Comparison of ENCODE assay signal across 8 cellular contexts in the genomic region with DNA sequence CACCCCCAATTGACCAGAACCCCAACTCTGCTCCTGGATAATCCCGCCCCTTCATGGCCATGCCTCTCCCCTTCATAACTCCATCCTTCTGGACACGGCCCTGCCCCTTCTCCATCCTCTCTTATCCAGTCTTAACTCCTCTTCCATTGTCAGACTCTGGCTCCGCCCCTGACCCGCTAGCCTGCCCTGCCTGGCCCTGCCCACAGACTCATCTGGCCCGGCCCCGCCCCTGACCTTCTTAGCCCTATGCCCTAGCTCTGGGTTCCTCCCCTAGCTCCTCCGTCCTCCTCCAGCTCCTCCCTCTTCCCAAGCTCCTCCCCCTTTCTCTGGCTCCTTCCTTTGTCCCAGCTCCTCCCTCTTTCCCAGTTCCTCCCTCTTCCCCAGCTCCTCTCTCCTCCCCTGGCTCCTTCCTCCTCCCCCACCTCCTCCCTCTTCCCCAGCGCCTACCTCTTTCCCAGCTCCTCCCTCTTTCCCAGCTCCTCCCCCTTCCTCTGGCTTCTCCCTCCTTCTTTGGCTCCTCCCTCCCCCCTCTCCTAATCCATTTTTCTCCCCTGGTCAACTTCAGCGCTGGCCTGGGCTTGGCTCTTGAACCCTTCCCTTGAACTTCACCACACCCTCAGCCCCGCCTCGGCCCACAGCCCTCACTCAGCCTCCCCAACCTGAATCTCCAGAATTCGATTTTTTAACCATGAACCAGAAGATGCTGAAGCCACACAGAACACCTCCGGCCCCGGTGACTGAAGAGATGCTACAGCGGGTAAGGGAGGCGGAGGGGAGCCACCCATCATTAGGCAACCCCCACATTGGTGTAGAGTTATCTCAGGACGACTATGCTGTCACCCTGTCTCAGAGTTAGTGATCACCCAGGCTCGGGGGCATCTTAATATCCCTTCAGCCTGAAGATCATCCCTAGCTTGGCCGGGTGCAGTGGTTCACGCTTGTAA. TPM values are rescaled to one million over a fixed set of nuclear protein-coding genes. Genes with fewer than 3 reads are reported as not detected.
A peak's percentile ranks its signal among the peaks of the same experiment; 100 is the strongest.
DNase-seq lines count a peak whose midpoint lies in the region; ATAC-seq and TF ChIP-seq lines count a peak whose summit lies in the region.

No MANE protein-coding gene starts in this region.

- H3K27me3 Mint-ChIP-seq in CD4-positive, CD25-positive, alpha-beta regulatory T cell = peaks cover 50% of the 10 kb centered on the region
- H3K27me3 Mint-ChIP-seq in activated naive CD8-positive, alpha-beta T cell treated with anti-CD3 and anti-CD28 coated beads, Interleukin-2, amount 50 U/mL, for 24 hours = peaks cover 37% of the 10 kb centered on the region

- H3K36me3 Mint-ChIP-seq in CD4-positive, CD25-positive, alpha-beta regulatory T cell = no peaks in the 10 kb centered on the region
- H3K36me3 Mint-ChIP-seq in activated naive CD8-positive, alpha-beta T cell treated with anti-CD3 and anti-CD28 coated beads, Interleukin-2, amount 50 U/mL, for 24 hours (ENCODE audit: low read depth) = no peaks in the 10 kb centered on the region

- H3K4me1 Mint-ChIP-seq in CD4-positive, CD25-positive, alpha-beta regulatory T cell = peaks cover 0 to 16% (median 4%) of the 10 kb centered on the region in 4 donors
- H3K4me1 Mint-ChIP-seq in activated naive CD8-positive, alpha-beta T cell treated with anti-CD3 and anti-CD28 coated beads, Interleukin-2, amount 50 U/mL, for 24 hours = peaks cover 10% of the 10 kb centered on the region

- no peak overlapping the region for H3K27ac ChIP-seq in CD4-positive, CD25-positive, alpha-beta regulatory T cell (ENCODE audit: insufficient read depth, low read length, poor library complexity, severe bottlenecking)
- H3K27ac ChIP-seq in right atrium auricular region = no peak overlapping the region
- H3K27ac ChIP-seq in sigmoid colon = no peak overlapping the region

- no peak overlapping the region for H3K27ac Mint-ChIP-seq in CD4-positive, CD25-positive, alpha-beta regulatory T cell
- H3K27ac Mint-ChIP-seq in activated naive CD8-positive, alpha-beta T cell treated with anti-CD3 and anti-CD28 coated beads, Interleukin-2, amount 50 U/mL, for 24 hours = no peak overlapping the region

- TF ChIP-seq POLR2A in sigmoid colon (IDR thresholded peaks at IDR 0.05) = no peak

- DNase-seq in CD4-positive, CD25-positive, alpha-beta regulatory T cell = peak in 2 of 3 donors; percentile 23 to 38
- DNase-seq in HT1080 (ENCODE audit: low read depth) (peak; percentile 77), OCI-M1 (lab: John Stamatoyannopoulos, UW) (peak; percentile 90), right atrium auricular region (ENCODE audit: low spot score) (peak; percentile 75), sigmoid colon (peak; percentile 82)
- DNase-seq in activated naive CD8-positive, alpha-beta T cell treated with anti-CD3 and anti-CD28 coated beads, Interleukin-2, amount 50 U/mL, for 24 hours = peak; percentile 63

- TF ChIP-seq CTCF in right atrium auricular region (IDR thresholded peaks at IDR 0.05) = no peak
- no peak for TF ChIP-seq CTCF in sigmoid colon (IDR thresholded peaks at IDR 0.05)

- TF ChIP-seq EP300 in sigmoid colon (IDR thresholded peaks at IDR 0.05) = no peak

- no peaks in the 10 kb centered on the region for H3K9me3 ChIP-seq in CD4-positive, CD25-positive, alpha-beta regulatory T cell (ENCODE audit: control insufficient read depth in 2 of 2, low read length in 2 of 2)
- H3K9me3 ChIP-seq in right atrium auricular region = no peaks in the 10 kb centered on the region
- H3K9me3 ChIP-seq in sigmoid colon = peaks cover 0 to 2% (median 0%) of the 10 kb centered on the region in 4 donors

- H3K27me3 ChIP-seq in CD4-positive, CD25-positive, alpha-beta regulatory T cell (ENCODE audit: control insufficient read depth, insufficient read depth, low read length) = peaks cover 5% of the 10 kb centered on the region
- H3K27me3 ChIP-seq in right atrium auricular region = no peaks in the 10 kb centered on the region
- H3K27me3 ChIP-seq in sigmoid colon = peaks cover 2 to 44% (median 23%) of the 10 kb centered on the region in 3 donors

- peak; percentile 35 to 63 for ATAC-seq in CD4-positive, CD25-positive, alpha-beta regulatory T cell (ENCODE audit: low read depth in 2 of 2)
- peak; percentile 78 for ATAC-seq in activated naive CD8-positive, alpha-beta T cell treated with anti-CD3 and anti-CD28 coated beads, Interleukin-2, amount 50 U/mL, for 24 hours
- no peak for ATAC-seq in HG03378 (IDR thresholded peaks at IDR 0.05; ENCODE audit: unreplicated experiment)
- no peak for ATAC-seq in HG03342 (IDR thresholded peaks at IDR 0.05; ENCODE audit: unreplicated experiment)

- H3K4me3 Mint-ChIP-seq in CD4-positive, CD25-positive, alpha-beta regulatory T cell = no peak overlapping the region
- H3K4me3 Mint-ChIP-seq in activated naive CD8-positive, alpha-beta T cell treated with anti-CD3 and anti-CD28 coated beads, Interleukin-2, amount 50 U/mL, for 24 hours = no peak overlapping the region

- no peaks in the 10 kb centered on the region for H3K36me3 ChIP-seq in CD4-positive, CD25-positive, alpha-beta regulatory T cell (ENCODE audit: control insufficient read depth, insufficient read depth, low read length)
- H3K36me3 ChIP-seq in right atrium auricular region (no peaks in the 10 kb centered on the region), sigmoid colon (no peaks in the 10 kb centered on the region)

- WGBS in sigmoid colon, 2 donors = 31 to 47% methylated on average over 20 of the region's 20 CpGs

- peaks cover 9% of the 10 kb centered on the region for H3K4me1 ChIP-seq in CD4-positive, CD25-positive, alpha-beta regulatory T cell (ENCODE audit: control insufficient read depth, insufficient read depth, low read length, poor library complexity, severe bottlenecking)
- peaks cover 0 to 12% of the 10 kb centered on the region in 2 donors for H3K4me1 ChIP-seq in right atrium auricular region
- H3K4me1 ChIP-seq in sigmoid colon = peaks cover 0 to 20% (median 14%) of the 10 kb centered on the region in 4 donors

- H3K9me3 Mint-ChIP-seq in CD4-positive, CD25-positive, alpha-beta regulatory T cell = peaks cover 0 to 4% (median 0%) of the 10 kb centered on the region in 7 donors
- H3K9me3 Mint-ChIP-seq in activated naive CD8-positive, alpha-beta T cell treated with anti-CD3 and anti-CD28 coated beads, Interleukin-2, amount 50 U/mL, for 24 hours = no peaks in the 10 kb centered on the region

- intact Hi-C loops in sigmoid colon (cut with DNase I) = no loop called here

- no peak overlapping the region for H3K4me3 ChIP-seq in CD4-positive, CD25-positive, alpha-beta regulatory T cell (ENCODE audit: low read depth, low read length)
- H3K4me3 ChIP-seq in right atrium auricular region (peak overlapping the region in 1 of 2 donors; percentile 24), sigmoid colon (no peak overlapping the region)

RNA-seq across cellular contexts. Expression of gene ZNF358, which starts 9.2 kb away (rescaled TPM):
- 0.30 TPM for total RNA-seq in CD4-positive, CD25-positive, alpha-beta regulatory T cell
- under 1 TPM in 3 of 4 donors, not detected in 1; 0.11 to 0.24 (median 0.21) TPM for polyA plus RNA-seq in CD4-positive, CD25-positive, alpha-beta regulatory T cell
- total RNA-seq in HT1080 (2014; rRNA removed; shearing (Covaris generic)) = 25.2 and 29.8 TPM in 2 replicates
- polyA plus RNA-seq in HT1080 (2015; cell fraction: cytosol; rRNA removed) = 37.0 and 40.0 TPM in 2 replicates
- 13.1 and 16.0 TPM in 2 replicates for polyA plus RNA-seq in HT1080 (2015; cell fraction: nucleus; rRNA removed)
- total RNA-seq in right atrium auricular region (100 to 1,000 TPM; 109 to 119 TPM), sigmoid colon (100 to 1,000 TPM in 1 of 4 donors, 10 to 100 TPM in 3; 64.5 to 120 (median 69.6) TPM)
- polyA plus RNA-seq in sigmoid colon = 10 to 100 TPM; 29.3 to 52.9 (median 31.9) TPM

RNA-seq across cellular contexts. Expression of gene MCOLN1, which starts 15.8 kb away (rescaled TPM):
- 12.3 TPM for total RNA-seq in CD4-positive, CD25-positive, alpha-beta regulatory T cell
- 10 to 100 TPM in 2 of 4 donors, 1 to 10 TPM in 2; 8.6 to 15.2 (median 10.3) TPM for polyA plus RNA-seq in CD4-positive, CD25-positive, alpha-beta regulatory T cell
- 5.1 and 5.2 TPM in 2 replicates for total RNA-seq in HT1080 (2014; rRNA removed; shearing (Covaris generic))
- 9.3 and 11.9 TPM in 2 replicates for polyA plus RNA-seq in HT1080 (2015; cell fraction: cytosol; rRNA removed)
- 22.7 and 29.1 TPM in 2 replicates for polyA plus RNA-seq in HT1080 (2015; cell fraction: nucleus; rRNA removed)
- total RNA-seq in right atrium auricular region = 10 to 100 TPM; 11.2 to 13.0 TPM
- 10 to 100 TPM; 15.5 to 21.3 (median 17.1) TPM for total RNA-seq in sigmoid colon
- 10 to 100 TPM; 16.0 to 23.7 (median 16.8) TPM for polyA plus RNA-seq in sigmoid colon

RNA-seq across cellular contexts. Expression of gene PEX11G, which starts 17.8 kb away (rescaled TPM):
- not detected for total RNA-seq in CD4-positive, CD25-positive, alpha-beta regulatory T cell
- polyA plus RNA-seq in CD4-positive, CD25-positive, alpha-beta regulatory T cell = 1 to 10 TPM in 2 of 4 donors, under 1 TPM in 2; 0.23 to 1.5 (median 0.76) TPM
- not detected in 2 replicates for total RNA-seq in HT1080 (2014; rRNA removed; shearing (Covaris generic))
- 0.73 and 3.1 TPM in 2 replicates for polyA plus RNA-seq in HT1080 (2015; cell fraction: cytosol; rRNA removed)
- 1.3 and 2.1 TPM in 2 replicates for polyA plus RNA-seq in HT1080 (2015; cell fraction: nucleus; rRNA removed)
- total RNA-seq in right atrium auricular region = 1 to 10 TPM; 1.0 to 1.1 TPM
- total RNA-seq in sigmoid colon = 1 to 10 TPM in 3 of 4 donors, not detected in 1; 2.3 to 4.8 (median 3.6) TPM
- 10 to 100 TPM in 1 of 3 donors, 1 to 10 TPM in 2; 5.4 to 12.3 (median 6.6) TPM for polyA plus RNA-seq in sigmoid colon

RNA-seq across cellular contexts. Expression of gene PNPLA6, which starts 28.9 kb away (rescaled TPM):
- total RNA-seq in CD4-positive, CD25-positive, alpha-beta regulatory T cell = 106 TPM
- polyA plus RNA-seq in CD4-positive, CD25-positive, alpha-beta regulatory T cell = 1 to 10 TPM; 6.6 to 9.2 (median 7.2) TPM
- 51.1 and 55.4 TPM in 2 replicates for total RNA-seq in HT1080 (2014; rRNA removed; shearing (Covaris generic))
- 40.8 and 45.9 TPM in 2 replicates for polyA plus RNA-seq in HT1080 (2015; cell fraction: cytosol; rRNA removed)
- 63.2 and 79.4 TPM in 2 replicates for polyA plus RNA-seq in HT1080 (2015; cell fraction: nucleus; rRNA removed)
- total RNA-seq in right atrium auricular region = 10 to 100 TPM; 45.3 to 70.6 TPM
- total RNA-seq in sigmoid colon = 10 to 100 TPM; 35.2 to 77.0 (median 44.1) TPM
- 10 to 100 TPM; 13.6 to 76.3 (median 15.0) TPM for polyA plus RNA-seq in sigmoid colon

Comparison
In these comparisons a context has a peak if more than half of its experiments do, and no peak if none do; other contexts are left out.
1. ATAC-seq: peak in CD4-positive, CD25-positive, alpha-beta regulatory T cell (2 of 2) and activated naive CD8-positive, alpha-beta T cell treated with anti-CD3 and anti-CD28 coated beads, Interleukin-2, amount 50 U/mL, for 24 hours (single experiment); none in HG03378 (single experiment) and HG03342 (single experiment).
2. DNase-seq: peak in every context shown above with its lines; median percentile 90 in OCI-M1; 82 in sigmoid colon; 77 in HT1080; 75 in right atrium auricular region; 63 in activated naive CD8-positive, alpha-beta T cell treated with anti-CD3 and anti-CD28 coated beads, Interleukin-2, amount 50 U/mL, for 24 hours; 30 in CD4-positive, CD25-positive, alpha-beta regulatory T cell.
3. RNA of gene ZNF358, which starts 9.2 kb away (total RNA-seq): 109 to 119 TPM in right atrium auricular region, 64.5 to 120 TPM in sigmoid colon and 25.2 to 29.8 TPM in HT1080; 0.30 TPM in CD4-positive, CD25-positive, alpha-beta regulatory T cell (single experiment); every median in the first group is over 10 times any median in the second.